In genomic region chr19:1650627-1651009, GRCh38 we compare ENCODE assay signal across 8 cellular contexts. TPM values are rescaled to one million over a fixed set of nuclear protein-coding genes. Genes with fewer than 3 reads are reported as not detected.
DNase-seq lines count a peak whose midpoint lies in the region; ATAC-seq, FAIRE-seq and TF ChIP-seq lines count a peak whose summit lies in the region.

No MANE protein-coding gene starts in this region.

- H3K4me1 ChIP-seq in astrocyte (ENCODE audit: insufficient read depth, low read length) (peaks cover 3% of the 10 kb centered on the region), lower lobe of right lung (peaks cover 20% of the 10 kb centered on the region)

- peak overlapping the region; percentile 84 for H3K4me3 ChIP-seq in astrocyte (ENCODE audit: insufficient read depth, low read depth, low read length)
- H3K4me3 ChIP-seq in lower lobe of right lung: peak overlapping the region; percentile 83

- H3K9me3 Mint-ChIP-seq in astrocyte (ENCODE audit: unreplicated experiment): no peaks in the 10 kb centered on the region

- H2AFZ ChIP-seq in astrocyte (ENCODE audit: low read depth, low read length): no peak overlapping the region

- intact Hi-C loops in lower lobe of right lung (cut with DNase I) (no loop called here), head of caudate nucleus (cut with DNase I) (loop anchor here (5.0 kb wide), 1 partner anchor 43 kb away; the partner anchor contains the start of gene UQCR11)

- H3K27ac Mint-ChIP-seq in astrocyte (ENCODE audit: unreplicated experiment): peak overlapping the region; percentile 87

- H3K9me3 ChIP-seq in astrocyte (ENCODE audit: insufficient read depth, low read depth, low read length) (no peaks in the 10 kb centered on the region), lower lobe of right lung (no peaks in the 10 kb centered on the region)

- peaks cover under 1% of the 10 kb centered on the region for H3K4me1 Mint-ChIP-seq in astrocyte (ENCODE audit: low read depth, unreplicated experiment)

- peak overlapping the region; percentile 86 for H3K9ac ChIP-seq in astrocyte (ENCODE audit: low read length)

- H3K27ac ChIP-seq in astrocyte (ENCODE audit: low read depth, low read length): no peak overlapping the region
- peak overlapping the region; percentile 3 for H3K27ac ChIP-seq in lower lobe of right lung

- DNase-seq in AG09319 (ENCODE audit: extremely low read depth, low read depth) (no peak), HTR-8/SVneo (ENCODE audit: insufficient read length, low spot score) (peak; percentile 25), astrocyte (ENCODE audit: low read depth) (no peak), lower lobe of right lung (no peak), AG08395 (ENCODE audit: low spot score) (no peak), AG08396 (ENCODE audit: low spot score) (no peak), NCI-H2196 (lab: John Stamatoyannopoulos, UW; ENCODE audit: unreplicated experiment) (no peak), head of caudate nucleus (no peak)

- peak overlapping the region; percentile 92 for H3K4me3 Mint-ChIP-seq in astrocyte (ENCODE audit: unreplicated experiment)

- H3K27me3 ChIP-seq in astrocyte (ENCODE audit: insufficient read depth, low read length): no peaks in the 10 kb centered on the region
- no peaks in the 10 kb centered on the region for H3K27me3 ChIP-seq in lower lobe of right lung (ENCODE audit: low read depth)

- peak; percentile 2 for TF ChIP-seq CTCF in AG09319 (IDR thresholded peaks at IDR 0.05; ENCODE audit: low read depth, low read length)
- no peak for TF ChIP-seq CTCF in astrocyte (IDR thresholded peaks at IDR 0.05; ENCODE audit: insufficient read depth, low read depth, low read length)
- no peak for TF ChIP-seq CTCF in lower lobe of right lung (IDR thresholded peaks at IDR 0.05)

- no peak for FAIRE-seq in HTR-8/SVneo (lab: Jason Lieb, UNC)
- FAIRE-seq in astrocyte (lab: Jason Lieb, UNC): no peak

- H3K27me3 Mint-ChIP-seq in astrocyte (ENCODE audit: low read depth, unreplicated experiment): no peaks in the 10 kb centered on the region

- peaks cover 3% of the 10 kb centered on the region for H3K36me3 Mint-ChIP-seq in astrocyte (ENCODE audit: low read depth, unreplicated experiment)

- peak overlapping the region; percentile 99 for H3K4me2 ChIP-seq in astrocyte (ENCODE audit: low read length)

- no peak for ATAC-seq in lower lobe of right lung

- H4K20me1 ChIP-seq in astrocyte (ENCODE audit: insufficient read depth, low read length): peaks cover 52% of the 10 kb centered on the region

- H3K36me3 ChIP-seq in astrocyte (ENCODE audit: insufficient read depth, low read length) (no peaks in the 10 kb centered on the region), lower lobe of right lung (peaks cover 34% of the 10 kb centered on the region)

- H3K79me2 ChIP-seq in astrocyte (ENCODE audit: insufficient read depth, low read length): peaks cover 61% of the 10 kb centered on the region

RNA-seq across cellular contexts. Expression of gene TCF3, which starts 1.8 kb away (rescaled TPM):
- 156 and 173 TPM in 2 replicates for total RNA-seq in astrocyte
- total RNA-seq in lower lobe of right lung: 44.5 TPM

RNA-seq across cellular contexts. Expression of gene UQCR11, which starts 45.4 kb away (rescaled TPM):
- total RNA-seq in astrocyte (255 and 257 TPM in 2 replicates), lower lobe of right lung (164 TPM)

RNA-seq across cellular contexts. Expression of gene MBD3, which starts 58.0 kb away (rescaled TPM):
- 64.0 and 71.9 TPM in 2 replicates for total RNA-seq in astrocyte
- 68.1 TPM for total RNA-seq in lower lobe of right lung
